Comparison of ENCODE assay signal across 22 cellular contexts in genomic region chr11:11624206-11624605, GRCh38. TPM values are rescaled to one million over a fixed set of nuclear protein-coding genes. Genes with fewer than 3 reads are reported as not detected.
DNase-seq lines count a peak whose midpoint lies in the region; ATAC-seq, FAIRE-seq and TF ChIP-seq lines count a peak whose summit lies in the region.
"Had no signal": no experiment of that assay in that cellular context is flagged by ENCODE, and none has a peak within 500 bp of the region (broad histone marks: within the 10 kb centered on the region; RNA-seq: fewer than 3 reads in every experiment).

No MANE protein-coding gene starts in this region.

- TF ChIP-seq CTCF in HEK293 (tag by site-specific recombination; IDR thresholded peaks at IDR 0.05) (no peak), H1 (IDR thresholded peaks at IDR 0.05; ENCODE audit: control extremely low read depth in 1 of 3, insufficient read depth in 1 of 3, low read depth in 1 of 3, low read length in 3 of 3) (no peak), upper lobe of left lung (IDR thresholded peaks at IDR 0.05) (no peak), prostate gland (IDR thresholded peaks at IDR 0.05) (no peak)

- H2BK12ac ChIP-seq in H1 (ENCODE audit: low read depth, low read length), result no peak overlapping the region

- no peaks in the 10 kb centered on the region for H3K79me1 ChIP-seq in H1 (ENCODE audit: low read depth, low read length)
- H3K79me1 ChIP-seq in mesendoderm (ENCODE audit: low read length), result no peaks in the 10 kb centered on the region

- H2BK5ac ChIP-seq in H1 (ENCODE audit: low read depth, low read length), result no peak overlapping the region
- no peak overlapping the region for H2BK5ac ChIP-seq in mesendoderm (ENCODE audit: low read length)

- H3K56ac ChIP-seq in H1 (replicated peaks; ENCODE audit: insufficient read length, low read depth, low read length) (no peak overlapping the region), mesendoderm (ENCODE audit: low read length) (peak overlapping the region; percentile 22)

- H3K9me3 ChIP-seq in HEK293 (ENCODE audit: control insufficient read depth, insufficient read depth, low read depth, low read length) (no peaks in the 10 kb centered on the region), H1 (ENCODE audit: insufficient read depth in 2 of 2, low read depth in 1 of 2, low read length in 1 of 2) (no peaks in the 10 kb centered on the region), upper lobe of left lung (no peaks in the 10 kb centered on the region), prostate gland (no peaks in the 10 kb centered on the region)
- H3K9me3 ChIP-seq: A549, Caco-2 had no signal

- no peak overlapping the region for H2BK20ac ChIP-seq in H1 (ENCODE audit: low read length)

- no peak overlapping the region for H4K8ac ChIP-seq in H1 (ENCODE audit: extremely low read depth, insufficient read depth, low read length)
- H4K8ac ChIP-seq in mesendoderm (ENCODE audit: low read depth, low read length), result no peak overlapping the region

- no peak overlapping the region for H3K18ac ChIP-seq in H1 (ENCODE audit: extremely low read depth, low read length)
- no peak overlapping the region for H3K18ac ChIP-seq in mesendoderm (ENCODE audit: low read length)

- H3K23ac ChIP-seq in H1 (ENCODE audit: insufficient read length), result no peak overlapping the region
- H3K23ac ChIP-seq in mesendoderm (ENCODE audit: low read length), result no peak overlapping the region

- POLR2A ChIA-PET in HEK293 (lab: Yijun Ruan, JAX), result no interaction called here
- POLR2A ChIA-PET in H1 (lab: Charles Lee; ENCODE audit: partially characterized antibody), result interaction anchor here (1.0 kb wide), 1 partner anchor 39 kb away, joined by 3 read pairs; no protein-coding TSS in a partner anchor

- TF ChIP-seq POLR2A in H1 (IDR thresholded peaks at IDR 0.05; ENCODE audit: control extremely low read depth in 1 of 2, low read depth in 2 of 2, low read length in 2 of 2) (no peak), upper lobe of left lung (IDR thresholded peaks at IDR 0.05) (no peak), prostate gland (IDR thresholded peaks at IDR 0.05) (no peak)

- H4K20me1 ChIP-seq in H1 (replicated peaks in 1 of 2; ENCODE audit: control insufficient read depth in 1 of 2, insufficient read depth in 2 of 2, low read length in 2 of 2), result peaks cover 0 to 7% of the 10 kb centered on the region in 2 experiments

- H3K4me1 ChIP-seq in HEK293 (ENCODE audit: control insufficient read depth, insufficient read depth, low read length) (no peaks in the 10 kb centered on the region), H1 (replicated peaks in 1 of 4; ENCODE audit: control insufficient read depth in 3 of 4, insufficient read depth in 4 of 4, low read length in 3 of 4) (peaks cover 10 to 18% (median 12%) of the 10 kb centered on the region in 4 experiments; a peak in 6 of 7 replicates), mesendoderm (ENCODE audit: control insufficient read depth, low read depth, low read length) (peaks cover 4% of the 10 kb centered on the region), upper lobe of left lung (peaks cover 7 to 30% (median 14%) of the 10 kb centered on the region in 4 donors), prostate gland (replicated peaks) (peaks cover 5% of the 10 kb centered on the region)

- TF ChIP-seq EP300 in H1 (IDR thresholded peaks at IDR 0.05; ENCODE audit: borderline replicate concordance in 1 of 2, low read depth in 2 of 2, low read length in 2 of 2) (no peak), upper lobe of left lung (IDR thresholded peaks at IDR 0.05) (no peak)

- no peak for DNase-seq in H1 (ENCODE audit: low read depth in 1 of 2, low spot score in 2 of 2)
- no peak for DNase-seq in mesendoderm
- DNase-seq in upper lobe of left lung, result no peak
- DNase-seq in prostate gland (ENCODE audit: low spot score), result no peak
- DNase-seq: AML-193; Caco-2; CD4-positive, alpha-beta T cell; GDM1; GM23248; HCEC 1CT; HFFc6 had no signal

- H3K4ac ChIP-seq in H1 (replicated peaks; ENCODE audit: insufficient read length, low read depth, low read length), result no peak overlapping the region
- H3K4ac ChIP-seq in mesendoderm (ENCODE audit: low read depth, low read length), result no peak overlapping the region

- H3K14ac ChIP-seq in H1 (ENCODE audit: insufficient read length), result no peak overlapping the region

- H3K4me2 ChIP-seq in H1 (ENCODE audit: insufficient read depth in 1 of 2, low read depth in 2 of 2, low read length in 2 of 2) (no peak overlapping the region), mesendoderm (ENCODE audit: low read length) (no peak overlapping the region)
- H3K4me2 ChIP-seq: A549 had no signal

- 0 out of 2 replicates have a peak overlapping the region, but pooled peaks have one; percentile 33 for H2BK15ac ChIP-seq in H1 (ENCODE audit: low read length)
- no peak overlapping the region for H2BK15ac ChIP-seq in mesendoderm (replicated peaks; ENCODE audit: low read depth)

- intact Hi-C loops in prostate gland (cut with DNase I), result loop anchor here (5.0 to 10.0 kb wide), 3 partner anchors 163 to 589 kb away; no protein-coding TSS in a partner anchor

- no peak overlapping the region for H2AFZ ChIP-seq in H1 (ENCODE audit: low read length)
- H2AFZ ChIP-seq: GM23248 had no signal

- FAIRE-seq in H1 (lab: Jason Lieb, UNC), result no peak
- FAIRE-seq: A549, D721Med, GM12892, GM18507, H54 had no signal

- H2BK120ac ChIP-seq in H1 (replicated peaks; ENCODE audit: low read depth, low read length), result no peak overlapping the region
- no peak overlapping the region for H2BK120ac ChIP-seq in mesendoderm (ENCODE audit: low read depth, low read length)

- TF ChIP-seq RAD21 in H1 (IDR thresholded peaks at IDR 0.05 in 1 of 2, conservative IDR thresholded peaks at IDR 0.05 in 1 of 2; ENCODE audit: low read depth in 2 of 2, low read length in 2 of 2), result no peak

- H3K4me3 ChIP-seq in HEK293 (ENCODE audit: low read depth, low read length) (no peak overlapping the region), H1 (ENCODE audit: extremely low read depth in 1 of 4, insufficient read depth in 2 of 4, low read depth in 3 of 4, low read length in 4 of 4) (no peak overlapping the region), mesendoderm (ENCODE audit: low read length) (no peak overlapping the region), upper lobe of left lung (no peak overlapping the region), prostate gland (no peak overlapping the region)
- H3K4me3 ChIP-seq: A549, GM23248 had no signal

- H2AK5ac ChIP-seq in H1 (ENCODE audit: low read depth, low read length), result no peak overlapping the region
- no peak overlapping the region for H2AK5ac ChIP-seq in mesendoderm (ENCODE audit: low read length)

- H3K27me3 ChIP-seq in H1 (replicated peaks in 1 of 4; ENCODE audit: control insufficient read depth in 3 of 4, extremely low read depth in 1 of 4, insufficient read depth in 3 of 4, low read length in 3 of 4), result peaks cover 5 to 31% (median 24%) of the 10 kb centered on the region in 4 experiments
- peaks cover 6% of the 10 kb centered on the region for H3K27me3 ChIP-seq in mesendoderm (ENCODE audit: insufficient read depth, low read length, poor library complexity)
- H3K27me3 ChIP-seq in upper lobe of left lung, result peaks cover 0 to 6% (median 0%) of the 10 kb centered on the region in 4 donors
- no peaks in the 10 kb centered on the region for H3K27me3 ChIP-seq in prostate gland (replicated peaks; ENCODE audit: insufficient read depth)

- ATAC-seq in upper lobe of left lung (ENCODE audit: low FRiP score in 2 of 2) (no peak), GM19455 (IDR thresholded peaks at IDR 0.05; ENCODE audit: unreplicated experiment) (no peak), GM21576 (IDR thresholded peaks at IDR 0.05; ENCODE audit: unreplicated experiment) (no peak)
- ATAC-seq: A549 had no signal

- H3K23me2 ChIP-seq in H1 (ENCODE audit: low read depth, low read length), result peaks cover 16% of the 10 kb centered on the region

- H4K5ac ChIP-seq in H1 (ENCODE audit: insufficient read length, low read depth, low read length) (no peak overlapping the region), mesendoderm (ENCODE audit: low read length) (no peak overlapping the region)

- CTCF ChIA-PET in HEK293 (lab: Yijun Ruan, JAX), result interaction anchor here (0.6 to 1.0 kb wide), 2 partner anchors 28 to 634 kb away, joined by 3 read pairs; no protein-coding TSS in a partner anchor
- CTCF ChIA-PET in H1 (lab: Charles Lee; ENCODE audit: partially characterized antibody), result interaction anchor here (0.6 to 5.4 kb wide), 9 partner anchors 9 to 596 kb away, joined by 3 to 40 read pairs (median 4); no protein-coding TSS in a partner anchor

- H3K79me2 ChIP-seq in H1 (ENCODE audit: control insufficient read depth in 1 of 2, insufficient read depth in 2 of 2, low read length in 2 of 2) (no peaks in the 10 kb centered on the region), mesendoderm (ENCODE audit: control insufficient read depth, insufficient read depth, low read length) (no peaks in the 10 kb centered on the region)

- no peak overlapping the region for H4K91ac ChIP-seq in H1 (replicated peaks; ENCODE audit: insufficient read length, low read length)

- H3K36me3 ChIP-seq in HEK293 (ENCODE audit: control insufficient read depth in 2 of 2, insufficient read depth in 1 of 2, low read length in 2 of 2) (no peaks in the 10 kb centered on the region), H1 (ENCODE audit: control insufficient read depth in 2 of 4, insufficient read depth in 4 of 4, low read length in 3 of 4) (no peaks in the 10 kb centered on the region), mesendoderm (ENCODE audit: control insufficient read depth, insufficient read depth, low read length) (no peaks in the 10 kb centered on the region), upper lobe of left lung (no peaks in the 10 kb centered on the region), prostate gland (no peaks in the 10 kb centered on the region)

- H3K27ac ChIP-seq in HEK293 (ENCODE audit: extremely low read depth, low read depth, low read length), result no peak overlapping the region
- no peak overlapping the region for H3K27ac ChIP-seq in H1 (ENCODE audit: low read depth, low read length)
- no peak overlapping the region for H3K27ac ChIP-seq in mesendoderm (ENCODE audit: low read depth, low read length)
- peak overlapping the region; percentile 59 to 90 (median 66) for H3K27ac ChIP-seq in upper lobe of left lung
- peak overlapping the region in 1 of 2 donors; percentile 16 for H3K27ac ChIP-seq in prostate gland
- H3K27ac ChIP-seq: 22Rv1, C4-2B, GM23248, HL-60 had no signal

- H3K9ac ChIP-seq in H1 (replicated peaks in 1 of 4; ENCODE audit: extremely low read depth in 1 of 4, low read depth in 3 of 4, low read length in 3 of 4), result no peak overlapping the region
- no peak overlapping the region for H3K9ac ChIP-seq in mesendoderm (ENCODE audit: low read length)
- H3K9ac ChIP-seq: GM23248 had no signal

- 85% methylated on average over 3 of the region's 3 CpGs; no CpG with 5 or more reads in 1 of the 2 experiments for WGBS in H1 (ENCODE audit: extremely low coverage in 1 of 2, insufficient coverage in 1 of 2, insufficient read length in 1 of 2, insufficient replicate concordance in 2 of 2, low coverage in 1 of 2, low lambda C conversion rate in 2 of 2, missing lambda C conversion rate in 1 of 2), 2 experiments
- WGBS in mesendoderm (ENCODE audit: extremely low coverage, insufficient coverage, low lambda C conversion rate), result no CpG with 5 or more reads among the region's 3 CpGs
- 88% methylated on average over 3 of the region's 3 CpGs for WGBS in upper lobe of left lung, 2 donors
- 95% methylated on average over 3 of the region's 3 CpGs for WGBS in prostate gland

RNA-seq across cellular contexts. Expression of gene GALNT18, which starts 2.4 kb away (rescaled TPM):
- 5.7 and 6.0 TPM in 2 replicates for total RNA-seq in H1 (2021; fragmentation: NEBNext Ultra II Directional; extraction: Animal tissue kit (Norgen Biotek cat#: 25700))
- polyA plus RNA-seq in H1 (2011; rRNA removed), result 9.4 and 10.4 TPM in 2 replicates
- 9.8 TPM for polyA plus RNA-seq in H1 (2011; cell fraction: cytosol; rRNA removed)
- polyA plus RNA-seq in H1 (2011; cell fraction: nucleus; rRNA removed), result 10.8 TPM
- 4.8 to 8.5 TPM (median 7.5 TPM) in 4 replicates for polyA plus RNA-seq in H1 (2012, experiment 1 of 2)
- polyA plus RNA-seq in H1 (2012, experiment 2 of 2), result 5.6 TPM
- 5.2 TPM for polyA plus RNA-seq in H1 (2013, experiment 1 of 2)
- polyA plus RNA-seq in H1 (2013, experiment 2 of 2), result 5.5 TPM
- polyA minus RNA-seq in H1 (2011; rRNA and poly(A)+ RNA removed), result 8.5 and 10.6 TPM in 2 replicates
- 4.2 TPM for polyA minus RNA-seq in H1 (2011; cell fraction: cytosol; rRNA and poly(A)+ RNA removed)
- 15.8 TPM for polyA minus RNA-seq in H1 (2011; cell fraction: nucleus; rRNA and poly(A)+ RNA removed)
- 1.2 TPM for polyA plus RNA-seq in mesendoderm (2013, experiment 1 of 2)
- polyA plus RNA-seq in mesendoderm (2013, experiment 2 of 2), result 1.1 TPM
- total RNA-seq in upper lobe of left lung (100 to 1,000 TPM in 1 of 6 donors, 10 to 100 TPM in 5; 48.2 to 115 (median 61.8) TPM), prostate gland (100 to 1,000 TPM in 1 of 2 donors, 10 to 100 TPM in 1; 29.4 to 105 TPM)

Comparison
In these comparisons a context has a peak if more than half of its experiments do, and no peak if none do; other contexts are left out.
1. H3K27ac ChIP-seq: peak in upper lobe of left lung (4 of 4); none in HEK293 (single experiment), H1 (single experiment) and mesendoderm (single experiment).